Comparison of ENCODE assay signal across 8 cellular contexts in genomic region chr2:43773876-43774613, GRCh38. TPM values are rescaled to one million over a fixed set of nuclear protein-coding genes. Genes with fewer than 3 reads are reported as not detected.
DNase-seq lines count a peak whose midpoint lies in the region; ATAC-seq and TF ChIP-seq lines count a peak whose summit lies in the region.

DYNC2LI1 (plus strand) TSS chr2:43774039; CDS start chr2:43774139, 100 bp downstream.

- ATAC-seq in GM21528 (IDR thresholded peaks at IDR 0.05; ENCODE audit: low FRiP score, unreplicated experiment), result peak; percentile 97
- peak; percentile 100 for ATAC-seq in IMR-90 (ENCODE audit: low read depth)
- peak; percentile 100 for ATAC-seq in PC-3

- H3K18ac ChIP-seq in IMR-90 (ENCODE audit: low read depth, low read length), result peak within 1 kb of the TSS; percentile 17

- peak within 1 kb of the TSS; percentile 67 for H4K5ac ChIP-seq in IMR-90 (ENCODE audit: low read depth, low read length)

- H4K91ac ChIP-seq in IMR-90 (ENCODE audit: insufficient read depth, low read depth, low read length), result peak within 1 kb of the TSS; percentile 61

- H3K4me2 ChIP-seq in IMR-90 (ENCODE audit: low read depth, low read length), result peak within 1 kb of the TSS; percentile 67
- peak within 1 kb of the TSS; percentile 91 for H3K4me2 ChIP-seq in PC-3 (ENCODE audit: low read length)

- peak within 1 kb of the TSS; percentile 44; the same call in 1 of the 2 replicates for H3K23ac ChIP-seq in IMR-90 (ENCODE audit: low read depth, low read length)

- no peak within 1 kb of the TSS for H2BK20ac ChIP-seq in IMR-90 (ENCODE audit: low read depth, low read length)

- no peak within 1 kb of the TSS for H2BK15ac ChIP-seq in IMR-90 (ENCODE audit: low read depth, low read length)

- H2AK9ac ChIP-seq in IMR-90 (replicated peaks; ENCODE audit: low read depth, low read length, poor library complexity), result no peak within 1 kb of the TSS

- no peaks in the 10 kb centered on the region for H3F3A ChIP-seq in PC-3 (ENCODE audit: low read length, unreplicated experiment)

- H3K4me3 ChIP-seq in IMR-90 (ENCODE audit: insufficient read depth, low read depth, low read length), result peak within 1 kb of the TSS; percentile 70
- H3K4me3 ChIP-seq in PC-3 (ENCODE audit: low read length), result peak within 1 kb of the TSS; percentile 84
- H3K4me3 ChIP-seq in mucosa of stomach (ENCODE audit: low read length), result peak within 1 kb of the TSS; percentile 74

- TF ChIP-seq RAD21 in IMR-90 (IDR thresholded peaks at IDR 0.05; ENCODE audit: low read length), result no peak

- H3K79me1 ChIP-seq in IMR-90 (ENCODE audit: low read depth in 1 of 2, low read length in 2 of 2), result peaks cover 4 to 10% of the 10 kb centered on the region in 2 experiments; a peak in 3 of 4 replicates

- no peaks in the 10 kb centered on the region for H3K9me2 ChIP-seq in PC-3 (replicated peaks; ENCODE audit: low read length)

- 0 out of 2 replicates have a peak, but pooled peaks cover 3% of the 10 kb centered on the region for H3K9me1 ChIP-seq in IMR-90 (ENCODE audit: insufficient read depth, low read length)

- H2AFZ ChIP-seq in IMR-90 (replicated peaks; ENCODE audit: low read length, poor library complexity) (peak within 1 kb of the TSS; percentile 97), PC-3 (ENCODE audit: low read length) (peak within 1 kb of the TSS; percentile 97)

- in situ Hi-C loops in IMR-90 (cut with MboI; ENCODE audit: low sequenced_read_pairs), result no loop called here

- intact Hi-C loops in IMR-90 (cut with micrococcal nuclease), result no loop called here
- intact Hi-C loops in PC-3 (cut with micrococcal nuclease), result loop anchor here (1.0 to 5.0 kb wide), 2 partner anchors 15 to 137 kb away; partner anchors contain the start of gene PLEKHH2

- DNase-seq in DMS 273 (lab: John Stamatoyannopoulos, UW; ENCODE audit: unreplicated experiment), result peak; percentile 96
- DNase-seq in IMR-90, result peak; percentile 89
- DNase-seq in PC-3, result peak; percentile 91
- DNase-seq in activated T-cell treated with anti-CD3 and anti-CD28 coated beads, Interleukin-2, amount 50 U/mL, for 1 hour, result peak; percentile 74
- peak; percentile 89 to 93 for DNase-seq in erythroblast (lab: John Stamatoyannopoulos, UW)
- DNase-seq in stimulated activated CD8-positive, alpha-beta memory T cell treated with anti-CD3 and anti-CD28 coated beads, Interleukin-4, amount 100 ng/mL, for 48 hours, result peak; percentile 92

- H3K9me3 ChIP-seq in IMR-90 (ENCODE audit: control insufficient read depth, insufficient read depth, low read length) (no peaks in the 10 kb centered on the region), PC-3 (ENCODE audit: low read length) (no peaks in the 10 kb centered on the region), mucosa of stomach (ENCODE audit: control insufficient read depth, low read length) (no peaks in the 10 kb centered on the region)

- H2AK5ac ChIP-seq in IMR-90 (ENCODE audit: low read depth, low read length), result peak within 1 kb of the TSS; percentile 17; the same call in 1 of the 2 replicates

- H3K9ac ChIP-seq in IMR-90 (ENCODE audit: low read depth, low read length), result peak within 1 kb of the TSS; percentile 62
- H3K9ac ChIP-seq in PC-3 (ENCODE audit: low read length), result peak within 1 kb of the TSS; percentile 82
- H3K9ac ChIP-seq in mucosa of stomach (ENCODE audit: low read length), result peak within 1 kb of the TSS; percentile 89

- H4K20me1 ChIP-seq in IMR-90 (ENCODE audit: insufficient read depth, low read length) (no peaks in the 10 kb centered on the region), PC-3 (ENCODE audit: low read length) (no peaks in the 10 kb centered on the region)

- CTCF ChIA-PET in IMR-90 (lab: Yijun Ruan, JAX), result interaction anchor here (0.6 to 1.7 kb wide), 3 partner anchors 11 to 61 kb away, joined by 3 to 4 read pairs (median 4); no protein-coding TSS in a partner anchor
- CTCF ChIA-PET in PC-3 (lab: Charles Lee), result no interaction called here

- H3K36me3 ChIP-seq in IMR-90 (ENCODE audit: control insufficient read depth, insufficient read depth, low read length) (peaks cover 4% of the 10 kb centered on the region; the same call in 1 of the 2 replicates), PC-3 (ENCODE audit: low read depth, low read length) (no peaks in the 10 kb centered on the region), mucosa of stomach (ENCODE audit: control insufficient read depth, insufficient read depth, low read length) (no peaks in the 10 kb centered on the region)

- H3K4ac ChIP-seq in IMR-90 (ENCODE audit: low read depth, low read length), result peak within 1 kb of the TSS; percentile 80

- no peak within 1 kb of the TSS for H2BK120ac ChIP-seq in IMR-90 (ENCODE audit: low read depth, low read length)

- H4K8ac ChIP-seq in IMR-90 (ENCODE audit: low read depth in 2 of 2, low read length in 2 of 2), result peak within 1 kb of the TSS; percentile 35 to 90; a peak in 3 of 4 replicates

- H3K4me1 ChIP-seq in IMR-90 (ENCODE audit: control insufficient read depth, insufficient read depth, low read length) (peaks cover 2% of the 10 kb centered on the region), PC-3 (ENCODE audit: insufficient read depth, low read length) (no peaks in the 10 kb centered on the region), mucosa of stomach (ENCODE audit: control insufficient read depth, insufficient read depth, low read length) (no peaks in the 10 kb centered on the region)

- peak within 1 kb of the TSS; percentile 57; the same call in 1 of the 2 replicates for H3K56ac ChIP-seq in IMR-90 (ENCODE audit: extremely low read depth, insufficient read depth, low read length)

- peak within 1 kb of the TSS; percentile 93 for H3K14ac ChIP-seq in IMR-90 (replicated peaks; ENCODE audit: low read depth, low read length)

- TF ChIP-seq POLR2A in IMR-90 (IDR thresholded peaks at IDR 0.05; ENCODE audit: low read depth, low read length) (no peak), erythroblast (IDR thresholded peaks at IDR 0.05; ENCODE audit: low read length) (peak; percentile 75)

- POLR2A ChIA-PET in IMR-90 (lab: Charles Lee; ENCODE audit: unreplicated experiment) (no interaction called here), PC-3 (lab: Charles Lee; ENCODE audit: unreplicated experiment) (interaction anchor here (0.6 to 0.9 kb wide), 2 partner anchors 178 to 201 kb away, joined by 3 to 6 read pairs; partner anchors contain the start of gene THADA)

- H3K27ac ChIP-seq in IMR-90 (ENCODE audit: insufficient read depth, low read length), result peak within 1 kb of the TSS; percentile 65
- peak within 1 kb of the TSS; percentile 76 for H3K27ac ChIP-seq in PC-3 (ENCODE audit: low read length)

- dilution Hi-C loops in IMR-90 (cut with HindIII; ENCODE audit: low sequenced_read_pairs, unreplicated experiment), result no loop called here

- TF ChIP-seq CTCF in IMR-90 (conservative IDR thresholded peaks at IDR 0.05; ENCODE audit: low read depth, low read length) (no peak), PC-3 (conservative IDR thresholded peaks at IDR 0.05; ENCODE audit: low read depth, low read length) (no peak)

- 0% methylated on average over 9 of the region's 31 CpGs; no CpG with 5 or more reads in 1 of the 2 experiments for WGBS in IMR-90 (ENCODE audit: extremely low coverage in 2 of 2, insufficient read length in 1 of 2), 2 experiments

- no peaks in the 10 kb centered on the region for H3K27me3 ChIP-seq in IMR-90 (ENCODE audit: control insufficient read depth, insufficient read depth, low read length)
- H3K27me3 ChIP-seq in PC-3 (ENCODE audit: low read length), result no peaks in the 10 kb centered on the region
- H3K27me3 ChIP-seq in mucosa of stomach (ENCODE audit: control insufficient read depth, insufficient read depth, low read length), result no peaks in the 10 kb centered on the region

- H2BK5ac ChIP-seq in IMR-90 (ENCODE audit: low read depth, low read length, poor library complexity, severe bottlenecking), result peak within 1 kb of the TSS; percentile 52

- no peaks in the 10 kb centered on the region for H3K79me2 ChIP-seq in PC-3 (ENCODE audit: low read length)

- BruUV-seq in IMR-90 (replicated peaks; lab: Mats Ljungman, UMichigan), result TSS peak; percentile 39
- TSS peak; percentile 78 for BruUV-seq in PC-3 (replicated peaks; lab: Mats Ljungman, UMichigan)

TF ChIP-seq in IMR-90, 13 proteins besides CTCF, POLR2A, EP300 and RAD21:
- TF ChIP-seq CEBPB (IDR thresholded peaks at IDR 0.05; ENCODE audit: low read depth, low read length) (peak; percentile 47), MAZ (IDR thresholded peaks at IDR 0.05; ENCODE audit: borderline replicate concordance, low read depth, low read length) (peak; percentile 15; the same call in 1 of the 2 replicates), CHD1 (IDR thresholded peaks at IDR 0.05; ENCODE audit: low read depth, low read length) (no peak), MXI1 (IDR thresholded peaks at IDR 0.05; ENCODE audit: borderline replicate concordance, low read depth, low read length) (peak; percentile 88), FOS (IDR thresholded peaks at IDR 0.05; ENCODE audit: low read depth, low read length) (no peak)

RNA-seq across cellular contexts. Expression of gene DYNC2LI1, which starts in this region (rescaled TPM):
- total RNA-seq in IMR-90 (2012; rRNA removed) (5.2 and 11.7 TPM in 2 replicates), PC-3 (2014; rRNA removed) (10.8 and 17.7 TPM in 2 replicates)
- polyA plus RNA-seq in IMR-90 (2012; rRNA removed), result 8.1 and 10.4 TPM in 2 replicates
- polyA plus RNA-seq in IMR-90 (2012; cell fraction: cytosol; rRNA removed), result 1.1 and 1.8 TPM in 2 replicates
- polyA plus RNA-seq in IMR-90 (2012; cell fraction: nucleus; rRNA removed; ENCODE audit: low replicate concordance), result 2.4 and 19.6 TPM in 2 replicates

Comparison
In these comparisons a context has a peak if more than half of its experiments do, and no peak if none do; other contexts are left out.
1. Peak in every context shown above with its lines: DNase-seq, ATAC-seq, H3K4me3 ChIP-seq and H3K27ac ChIP-seq.